In the genomic region with DNA sequence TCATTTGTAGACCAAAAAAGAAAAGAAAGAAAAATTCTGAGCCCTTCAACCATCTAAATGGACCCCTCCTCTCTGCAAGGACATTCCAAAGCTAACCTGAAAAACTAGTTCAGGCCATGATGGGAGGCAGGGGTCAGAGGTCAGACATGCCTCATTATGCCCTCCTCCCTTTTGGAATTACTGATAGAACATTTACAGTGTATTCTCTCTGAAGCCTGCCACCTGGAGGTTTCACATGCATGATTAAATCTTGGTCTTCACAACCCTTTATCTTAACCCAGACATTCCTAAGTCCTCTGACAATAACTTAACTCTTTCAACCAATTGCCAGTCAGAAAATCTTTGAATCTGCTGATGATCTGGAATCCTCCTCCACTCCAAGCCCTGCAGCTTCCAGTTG, we compare ENCODE assay signal across 11 cellular contexts.
DNase-seq lines count a peak whose midpoint lies in the region; ATAC-seq, FAIRE-seq and TF ChIP-seq lines count a peak whose summit lies in the region.
"Had no signal": no experiment of that assay in that cellular context is flagged by ENCODE, and none has a peak within 500 bp of the region (broad histone marks: within the 10 kb centered on the region; RNA-seq: fewer than 3 reads in every experiment).

No MANE protein-coding gene starts in this region.

- no peak overlapping the region for H3K4me3 ChIP-seq in CD4-positive, alpha-beta memory T cell (ENCODE audit: low read length in 2 of 2)
- H3K4me3 ChIP-seq in keratinocyte (ENCODE audit: control insufficient read depth in 2 of 3, extremely low read depth in 1 of 3, insufficient read depth in 2 of 3, low read depth in 1 of 3, low read length in 3 of 3) (no peak overlapping the region), suprapubic skin (no peak overlapping the region)
- H3K4me3 ChIP-seq: esophagus squamous epithelium had no signal

- TF ChIP-seq EP300 in suprapubic skin (IDR thresholded peaks at IDR 0.05), result no peak

- TF ChIP-seq POLR2A in suprapubic skin (IDR thresholded peaks at IDR 0.05), result no peak

- H3K9ac ChIP-seq in keratinocyte (ENCODE audit: control insufficient read depth, extremely low read depth, insufficient read depth, low read length), result peak overlapping the region; percentile 16

- peak overlapping the region in 6 of 7 donors; percentile 8 to 91 (median 67) for H3K27ac Mint-ChIP-seq in CD4-positive, alpha-beta memory T cell
- no peak overlapping the region for H3K27ac Mint-ChIP-seq in activated T-helper 17 cell treated with anti-CD3 and anti-CD28 coated beads, Interleukin-2, amount 50 U/mL, for 72 hours
- H3K27ac Mint-ChIP-seq in HFFc6, result no peak overlapping the region
- H3K27ac Mint-ChIP-seq: activated B cell treated with CpG ODN at 0.5 μM for 24 hours had no signal

- no peaks in the 10 kb centered on the region for H3K9me3 Mint-ChIP-seq in CD4-positive, alpha-beta memory T cell
- no peaks in the 10 kb centered on the region for H3K9me3 Mint-ChIP-seq in activated T-helper 17 cell treated with anti-CD3 and anti-CD28 coated beads, Interleukin-2, amount 50 U/mL, for 72 hours
- H3K9me3 Mint-ChIP-seq in HFFc6, result peaks cover 8% of the 10 kb centered on the region
- H3K9me3 Mint-ChIP-seq: activated B cell treated with CpG ODN at 0.5 μM for 24 hours had no signal

- POLR2A ChIA-PET in CD4-positive, alpha-beta memory T cell (lab: Charles Lee; ENCODE audit: partially characterized antibody), result interaction anchor here (0.6 to 2.9 kb wide), 8 partner anchors 10 to 359 kb away, joined by 3 to 24 read pairs (median 6); no protein-coding TSS in a partner anchor

- H3K36me3 ChIP-seq in CD4-positive, alpha-beta memory T cell (ENCODE audit: insufficient read depth, low read length), result no peaks in the 10 kb centered on the region
- H3K36me3 ChIP-seq in keratinocyte (ENCODE audit: control insufficient read depth in 2 of 2, extremely low read depth in 1 of 2, insufficient read depth in 2 of 2, low read length in 2 of 2) (no peaks in the 10 kb centered on the region), suprapubic skin (no peaks in the 10 kb centered on the region)
- H3K36me3 ChIP-seq: esophagus squamous epithelium had no signal

- peak in 2 of 3 experiments; percentile 7 to 20 for TF ChIP-seq CTCF in keratinocyte (optimal IDR thresholded peaks at IDR 0.05 in 1 of 3, IDR thresholded peaks at IDR 0.05 in 1 of 3, conservative IDR thresholded peaks at IDR 0.05 in 1 of 3; ENCODE audit: extremely low read depth in 1 of 3, insufficient read depth in 2 of 3, low read length in 3 of 3)
- TF ChIP-seq CTCF in suprapubic skin (IDR thresholded peaks at IDR 0.05), result no peak
- TF ChIP-seq CTCF in HFFc6 (IDR thresholded peaks at IDR 0.05), result no peak

- H3K27me3 Mint-ChIP-seq in CD4-positive, alpha-beta memory T cell, result no peaks in the 10 kb centered on the region
- no peaks in the 10 kb centered on the region for H3K27me3 Mint-ChIP-seq in activated T-helper 17 cell treated with anti-CD3 and anti-CD28 coated beads, Interleukin-2, amount 50 U/mL, for 72 hours
- peaks cover 10% of the 10 kb centered on the region for H3K27me3 Mint-ChIP-seq in HFFc6 (ENCODE audit: insufficient read depth)

- FAIRE-seq in keratinocyte (lab: Jason Lieb, UNC), result no peak
- FAIRE-seq: H54 had no signal

- H3K27ac ChIP-seq in CD4-positive, alpha-beta memory T cell (ENCODE audit: low read depth, low read length), result no peak overlapping the region
- H3K27ac ChIP-seq in keratinocyte (ENCODE audit: control insufficient read depth, insufficient read depth, low read length) (peak overlapping the region; percentile 85), suprapubic skin (no peak overlapping the region)

- H3K79me2 ChIP-seq in keratinocyte (ENCODE audit: control insufficient read depth, insufficient read depth, low read length), result no peaks in the 10 kb centered on the region

- H3K9me3 ChIP-seq in CD4-positive, alpha-beta memory T cell (ENCODE audit: control insufficient read depth in 1 of 2, low read length in 2 of 2), result no peaks in the 10 kb centered on the region
- H3K9me3 ChIP-seq in keratinocyte (ENCODE audit: control insufficient read depth, low read depth, low read length) (peaks cover 20% of the 10 kb centered on the region), suprapubic skin (no peaks in the 10 kb centered on the region)

- CTCF ChIA-PET in CD4-positive, alpha-beta memory T cell (lab: Charles Lee; ENCODE audit: partially characterized antibody), result interaction anchor here (0.7 to 7.6 kb wide), 21 partner anchors 9 to 411 kb away, joined by 3 to 100 read pairs (median 5); a partner anchor contains a TSS

- intact Hi-C loops in CD4-positive, alpha-beta memory T cell (cut with micrococcal nuclease), result loop anchor here (2.0 kb wide), 2 partner anchors 28 to 152 kb away; no protein-coding TSS in a partner anchor

- ATAC-seq in activated T-helper 17 cell treated with anti-CD3 and anti-CD28 coated beads, Interleukin-2, amount 50 U/mL, for 72 hours (replicated peaks), result peak; percentile 43
- ATAC-seq in GM18861 (IDR thresholded peaks at IDR 0.05; ENCODE audit: unreplicated experiment), result no peak

- H2AFZ ChIP-seq in keratinocyte (ENCODE audit: control insufficient read depth, low read length), result no peak overlapping the region

- H3K4me3 Mint-ChIP-seq in CD4-positive, alpha-beta memory T cell, result peak overlapping the region in 2 of 8 donors; percentile 5 to 30
- no peak overlapping the region for H3K4me3 Mint-ChIP-seq in activated T-helper 17 cell treated with anti-CD3 and anti-CD28 coated beads, Interleukin-2, amount 50 U/mL, for 72 hours
- no peak overlapping the region for H3K4me3 Mint-ChIP-seq in HFFc6
- H3K4me3 Mint-ChIP-seq: activated B cell treated with CpG ODN at 0.5 μM for 24 hours had no signal

- dilution Hi-C loops in keratinocyte (cut with MboI; ENCODE audit: extremely low pct_ligation_motif_present, low sequenced_read_pairs), result no loop called here

- no peak overlapping the region for H3K4me2 ChIP-seq in keratinocyte (ENCODE audit: control insufficient read depth, extremely low read depth, insufficient read depth, low read depth, low read length)

- no peak for DNase-seq in CD4-positive, alpha-beta memory T cell
- DNase-seq in HT-29 (ENCODE audit: low spot score), result peak; percentile 46
- DNase-seq in keratinocyte (ENCODE audit: low read depth, low spot score), result no peak
- no peak for DNase-seq in iPS-NIHi11 (ENCODE audit: low spot score)
- no peak for DNase-seq in suprapubic skin (ENCODE audit: low spot score in 2 of 2)
- DNase-seq in HFFc6, result no peak
- DNase-seq: esophagus squamous epithelium had no signal

- no peaks in the 10 kb centered on the region for H3K9me1 ChIP-seq in keratinocyte (ENCODE audit: control insufficient read depth, extremely low read depth, insufficient read depth, low read length)

- peaks cover 28% of the 10 kb centered on the region for H3K4me1 ChIP-seq in CD4-positive, alpha-beta memory T cell (ENCODE audit: insufficient read depth, low read length)
- H3K4me1 ChIP-seq in keratinocyte (ENCODE audit: control insufficient read depth, extremely low read depth, insufficient read depth, low read length) (peaks cover 63% of the 10 kb centered on the region), suprapubic skin (peaks cover 26% of the 10 kb centered on the region)

- peaks cover 22 to 44% (median 28%) of the 10 kb centered on the region in 4 donors for H3K4me1 Mint-ChIP-seq in CD4-positive, alpha-beta memory T cell
- peaks cover 11% of the 10 kb centered on the region for H3K4me1 Mint-ChIP-seq in activated T-helper 17 cell treated with anti-CD3 and anti-CD28 coated beads, Interleukin-2, amount 50 U/mL, for 72 hours
- peaks cover 31% of the 10 kb centered on the region for H3K4me1 Mint-ChIP-seq in HFFc6 (ENCODE audit: low read depth)

- H3K36me3 Mint-ChIP-seq in CD4-positive, alpha-beta memory T cell, result no peaks in the 10 kb centered on the region
- H3K36me3 Mint-ChIP-seq in activated T-helper 17 cell treated with anti-CD3 and anti-CD28 coated beads, Interleukin-2, amount 50 U/mL, for 72 hours (ENCODE audit: low read depth), result no peaks in the 10 kb centered on the region
- H3K36me3 Mint-ChIP-seq in HFFc6 (ENCODE audit: low read depth), result peaks cover 10% of the 10 kb centered on the region; the same call in 1 of the 2 replicates

- no peaks in the 10 kb centered on the region for H4K20me1 ChIP-seq in keratinocyte (ENCODE audit: control insufficient read depth, extremely low read depth, insufficient read depth, low read length)

- no peaks in the 10 kb centered on the region for H3K27me3 ChIP-seq in CD4-positive, alpha-beta memory T cell (ENCODE audit: insufficient read depth, low read length)
- H3K27me3 ChIP-seq in keratinocyte (ENCODE audit: control insufficient read depth, extremely low read depth, insufficient read depth, low read length) (no peaks in the 10 kb centered on the region), suprapubic skin (no peaks in the 10 kb centered on the region)

Comparison
In these comparisons a context has a peak if more than half of its experiments do, and no peak if none do; other contexts are left out.
1. H3K27ac Mint-ChIP-seq: peak in CD4-positive, alpha-beta memory T cell (6 of 7); none in activated T-helper 17 cell treated with anti-CD3 and anti-CD28 coated beads, Interleukin-2, amount 50 U/mL, for 72 hours (single experiment) and HFFc6 (single experiment).
2. CTCF ChIP-seq: peak in keratinocyte (2 of 3); none in suprapubic skin (0 of 2) and HFFc6 (single experiment).